Comparison of ENCODE assay signal across 8 cellular contexts in genomic region chr7:22356855-22357310, GRCh38. TPM values are rescaled to one million over a fixed set of nuclear protein-coding genes. Genes with fewer than 3 reads are reported as not detected.
DNase-seq lines count a peak whose midpoint lies in the region; ATAC-seq and TF ChIP-seq lines count a peak whose summit lies in the region.

RAPGEF5 (minus strand) TSS chr7:22357154; CDS start chr7:22357060, 94 bp downstream.

- POLR2A ChIA-PET in activated B cell treated with CpG ODN at 0.5 μM for 24 hours (lab: Charles Lee) = interaction anchor here (0.6 kb wide), 1 partner anchor 18 kb away, joined by 3 read pairs; no protein-coding TSS in a partner anchor

- no peak within 1 kb of the TSS for H3K27ac ChIP-seq in KMS-11
- peak within 1 kb of the TSS in 1 of 2 donors; percentile 26 for H3K27ac ChIP-seq in prostate gland

- no peaks in the 10 kb centered on the region for H4K20me1 ChIP-seq in KMS-11 (ENCODE audit: insufficient read depth)

- H3K27me3 ChIP-seq in KMS-11 (ENCODE audit: insufficient read depth, low read depth) (no peaks in the 10 kb centered on the region), prostate gland (replicated peaks; ENCODE audit: insufficient read depth) (no peaks in the 10 kb centered on the region)

- peaks cover 16% of the 10 kb centered on the region for H3K9me3 Mint-ChIP-seq in activated B cell treated with CpG ODN at 0.5 μM for 24 hours

- peaks cover 40% of the 10 kb centered on the region; the same call in 1 of the 2 replicates for H3K79me2 ChIP-seq in KMS-11 (ENCODE audit: insufficient read depth, low read depth)

- TF ChIP-seq POLR2A in prostate gland (IDR thresholded peaks at IDR 0.05) = no peak

- no peaks in the 10 kb centered on the region for H3K9me3 ChIP-seq in prostate gland

- H3K27me3 Mint-ChIP-seq in activated B cell treated with CpG ODN at 0.5 μM for 24 hours = peaks cover 23% of the 10 kb centered on the region

- CTCF ChIA-PET in activated B cell treated with CpG ODN at 0.5 μM for 24 hours (lab: Charles Lee) = no interaction called here

- peak within 1 kb of the TSS; percentile 84 for H3K4me3 Mint-ChIP-seq in activated B cell treated with CpG ODN at 0.5 μM for 24 hours

- H3K4me3 ChIP-seq in KMS-11 (IDR thresholded peaks at IDR 0.05; ENCODE audit: insufficient read depth, low read depth, low read length) (no peak within 1 kb of the TSS), prostate gland (peak within 1 kb of the TSS; percentile 38 to 46)

- H3K4me1 Mint-ChIP-seq in activated B cell treated with CpG ODN at 0.5 μM for 24 hours = peaks cover 19% of the 10 kb centered on the region

- WGBS in prostate gland = under 1% methylated on average over 53 of the region's 76 CpGs

- ATAC-seq in GM19467 (IDR thresholded peaks at IDR 0.05; ENCODE audit: unreplicated experiment) (peak; percentile 52), activated B cell treated with CpG ODN at 0.5 μM for 24 hours (ENCODE audit: low read depth) (peak; percentile 84)

- peak within 1 kb of the TSS; percentile 63 for H2AFZ ChIP-seq in KMS-11 (ENCODE audit: low read depth)

- H3K36me3 Mint-ChIP-seq in activated B cell treated with CpG ODN at 0.5 μM for 24 hours (ENCODE audit: low read depth) = peaks cover 5% of the 10 kb centered on the region

- DNase-seq in Daoy (ENCODE audit: low read depth) (peak; percentile 67), activated B cell treated with CpG ODN at 0.5 μM for 24 hours (peak; percentile 23), cardiac septum (ENCODE audit: low spot score) (no peak), prostate gland (ENCODE audit: low spot score) (peak; percentile 18), SIG-M5 (lab: John Stamatoyannopoulos, UW) (no peak), DMS79 (lab: John Stamatoyannopoulos, UW) (no peak)

- H3K36me3 ChIP-seq in KMS-11 (ENCODE audit: insufficient read depth) (no peaks in the 10 kb centered on the region), prostate gland (no peaks in the 10 kb centered on the region)

- TF ChIP-seq CTCF in KMS-11 (conservative IDR thresholded peaks at IDR 0.05; ENCODE audit: low read depth, low read length) (no peak), activated B cell treated with CpG ODN at 0.5 μM for 24 hours (IDR thresholded peaks at IDR 0.05) (no peak), prostate gland (IDR thresholded peaks at IDR 0.05) (no peak)

- peak within 1 kb of the TSS; percentile 48; the same call in 1 of the 2 replicates for H3K9ac ChIP-seq in KMS-11

- no peak within 1 kb of the TSS for H3K27ac Mint-ChIP-seq in activated B cell treated with CpG ODN at 0.5 μM for 24 hours

- peaks cover 19% of the 10 kb centered on the region for H3K4me1 ChIP-seq in KMS-11 (ENCODE audit: low read depth, poor library complexity, severe bottlenecking)
- no peaks in the 10 kb centered on the region for H3K4me1 ChIP-seq in prostate gland (replicated peaks)

- intact Hi-C loops in activated B cell treated with CpG ODN at 0.5 μM for 24 hours (cut with micrococcal nuclease) (loop anchor here (5.0 kb wide), 1 partner anchor 90 kb away; no protein-coding TSS in a partner anchor), cardiac septum (cut with DNase I) (no loop called here), prostate gland (cut with DNase I) (no loop called here)

- H3K4me2 ChIP-seq in KMS-11 = peak within 1 kb of the TSS; percentile 86

RNA-seq across cellular contexts. Expression of gene RAPGEF5, which starts in this region (rescaled TPM):
- total RNA-seq in Daoy (2014; rRNA removed; shearing (Covaris generic)) = 1.8 and 6.3 TPM in 2 replicates
- total RNA-seq in activated B cell treated with CpG ODN at 0.5 μM for 24 hours (10.1 and 12.4 TPM in 2 replicates), cardiac septum (22.4 TPM), prostate gland (10 to 100 TPM in 1 of 2 donors, 1 to 10 TPM in 1; 7.4 to 29.8 TPM)

Comparison
In these comparisons a context has a peak if more than half of its experiments do, and no peak if none do; other contexts are left out.
1. DNase-seq: peak in Daoy (single experiment), activated B cell treated with CpG ODN at 0.5 μM for 24 hours (single experiment) and prostate gland (single experiment); none in cardiac septum (single experiment), SIG-M5 (single experiment) and DMS79 (single experiment).